Comparison of ENCODE assay signal across 11 cellular contexts in the genomic region with DNA sequence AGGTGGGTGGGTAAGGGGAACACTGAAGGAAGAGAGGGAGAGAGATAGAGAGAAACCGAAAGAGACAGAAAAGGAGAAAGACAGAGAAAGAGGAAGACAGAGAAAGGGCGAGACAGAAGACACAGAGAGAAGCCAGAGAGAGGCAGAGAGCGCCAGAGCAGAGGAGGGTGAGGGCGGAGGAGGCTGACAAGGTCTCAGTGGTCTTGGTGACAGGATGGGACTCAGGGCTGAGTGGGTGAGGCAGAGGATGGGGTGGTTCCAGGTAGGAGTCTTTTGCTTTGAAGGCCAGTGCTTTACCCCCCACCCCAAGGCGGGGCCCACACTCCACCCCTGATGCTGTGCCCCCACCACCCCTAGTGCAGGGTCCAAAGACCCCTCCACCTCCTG. TPM values are rescaled to one million over a fixed set of nuclear protein-coding genes. Genes with fewer than 3 reads are reported as not detected.
A peak's percentile ranks its signal among the peaks of the same experiment; 100 is the strongest.
DNase-seq lines count a peak whose midpoint lies in the region; ATAC-seq and TF ChIP-seq lines count a peak whose summit lies in the region.
"Had no signal": no experiment of that assay in that cellular context is flagged by ENCODE, and none has a peak within 500 bp of the region (broad histone marks: within the 10 kb centered on the region; RNA-seq: fewer than 3 reads in every experiment).

No MANE protein-coding gene starts in this region.

- POLR2A ChIA-PET in PC-3 (lab: Charles Lee; ENCODE audit: unreplicated experiment): no interaction called here

- H3K9me3 ChIP-seq in ES-I3 (ENCODE audit: control insufficient read depth, insufficient read depth, low read length) (no peaks in the 10 kb centered on the region), PC-3 (ENCODE audit: low read length) (no peaks in the 10 kb centered on the region), esophagus muscularis mucosa (no peaks in the 10 kb centered on the region), skeletal muscle tissue (ENCODE audit: control insufficient read depth in 3 of 3, low read length in 3 of 3) (no peaks in the 10 kb centered on the region)
- H3K9me3 ChIP-seq: HAP-1, neutrophil had no signal

- H3K27ac ChIP-seq in PC-3 (ENCODE audit: low read length): peak overlapping the region; percentile 95
- peak overlapping the region in 3 of 4 donors; percentile 72 to 79 (median 75) for H3K27ac ChIP-seq in esophagus muscularis mucosa (replicated peaks in 1 of 4)
- peak overlapping the region; percentile 66 for H3K27ac ChIP-seq in skeletal muscle tissue (ENCODE audit: low read depth, low read length)
- H3K27ac ChIP-seq: neutrophil had no signal

- peak overlapping the region; percentile 29; the same call in 1 of the 2 replicates for H3K9ac ChIP-seq in ES-I3 (ENCODE audit: low read depth, low read length)
- peak overlapping the region; percentile 80 for H3K9ac ChIP-seq in PC-3 (ENCODE audit: low read length)
- H3K9ac ChIP-seq in skeletal muscle tissue (ENCODE audit: low read depth in 1 of 3, low read length in 3 of 3): peak overlapping the region; percentile 33 to 69 (median 68)

- H2AFZ ChIP-seq in PC-3 (ENCODE audit: low read length): no peak overlapping the region

- no peaks in the 10 kb centered on the region for H3F3A ChIP-seq in PC-3 (ENCODE audit: low read length, unreplicated experiment)

- H3K4me1 ChIP-seq in ES-I3 (ENCODE audit: insufficient read depth, low read length): peaks cover 18% of the 10 kb centered on the region; the same call in 1 of the 2 replicates
- H3K4me1 ChIP-seq in PC-3 (ENCODE audit: insufficient read depth, low read length): peaks cover 40% of the 10 kb centered on the region
- H3K4me1 ChIP-seq in esophagus muscularis mucosa: peaks cover 16 to 48% (median 43%) of the 10 kb centered on the region in 4 donors
- peaks cover 26 to 40% (median 28%) of the 10 kb centered on the region in 3 donors for H3K4me1 ChIP-seq in skeletal muscle tissue (ENCODE audit: control insufficient read depth in 3 of 3, insufficient read depth in 3 of 3, low read length in 3 of 3)

- no peaks in the 10 kb centered on the region for H3K9me2 ChIP-seq in PC-3 (replicated peaks; ENCODE audit: low read length)

- 61% methylated on average over 5 of the region's 5 CpGs for WGBS in esophagus muscularis mucosa

- H3K4me2 ChIP-seq in PC-3 (ENCODE audit: low read length): peak overlapping the region; percentile 88

- DNase-seq in PC-3 (no peak), esophagus muscularis mucosa (ENCODE audit: extremely low spot score) (no peak), NCI-H1417 (lab: John Stamatoyannopoulos, UW) (no peak), head of caudate nucleus (no peak), NCI-H446 (lab: John Stamatoyannopoulos, UW) (no peak)
- DNase-seq: activated CD8-positive, alpha-beta memory T cell treated with anti-CD3 and anti-CD28 coated beads, Interleukin-2, amount 50 U/mL, for 4 hours had no signal

- TF ChIP-seq CTCF in PC-3 (conservative IDR thresholded peaks at IDR 0.05; ENCODE audit: low read depth, low read length): no peak
- TF ChIP-seq CTCF in esophagus muscularis mucosa (IDR thresholded peaks at IDR 0.05): no peak

- H4K20me1 ChIP-seq in PC-3 (ENCODE audit: low read length): no peaks in the 10 kb centered on the region

- no peak for ATAC-seq in PC-3
- no peak for ATAC-seq in GM18868 (IDR thresholded peaks at IDR 0.05; ENCODE audit: unreplicated experiment)

- BruUV-seq in PC-3 (replicated peaks; lab: Mats Ljungman, UMichigan): no TSS peak

- intact Hi-C loops in PC-3 (cut with micrococcal nuclease) (loop anchor here (10.0 kb wide), 1 partner anchor 154 kb away; a partner anchor contains a TSS), esophagus muscularis mucosa (cut with DNase I) (no loop called here), head of caudate nucleus (cut with DNase I) (no loop called here)

- H3K36me3 ChIP-seq in ES-I3 (ENCODE audit: insufficient read depth, low read length): no peaks in the 10 kb centered on the region
- H3K36me3 ChIP-seq in PC-3 (ENCODE audit: low read depth, low read length): no peaks in the 10 kb centered on the region
- no peaks in the 10 kb centered on the region for H3K36me3 ChIP-seq in esophagus muscularis mucosa
- no peaks in the 10 kb centered on the region for H3K36me3 ChIP-seq in skeletal muscle tissue (ENCODE audit: control insufficient read depth in 3 of 3, insufficient read depth in 3 of 3, low read length in 3 of 3)
- H3K36me3 ChIP-seq: HAP-1, neutrophil had no signal

- no peak for TF ChIP-seq EP300 in esophagus muscularis mucosa (IDR thresholded peaks at IDR 0.05)

- no peak for TF ChIP-seq POLR2A in esophagus muscularis mucosa (IDR thresholded peaks at IDR 0.05; ENCODE audit: low read depth)

- peaks cover 22% of the 10 kb centered on the region for H3K79me2 ChIP-seq in PC-3 (ENCODE audit: low read length)

- CTCF ChIA-PET in PC-3 (lab: Charles Lee): no interaction called here

- H3K4me3 ChIP-seq in PC-3 (ENCODE audit: low read length) (peak overlapping the region; percentile 62), esophagus muscularis mucosa (peak overlapping the region; percentile 48 to 55 (median 52)), skeletal muscle tissue (ENCODE audit: low read length in 3 of 3) (peak overlapping the region; percentile 51 to 67 (median 61))

- H3K27me3 ChIP-seq in PC-3 (ENCODE audit: low read length): no peaks in the 10 kb centered on the region
- H3K27me3 ChIP-seq in esophagus muscularis mucosa: no peaks in the 10 kb centered on the region
- H3K27me3 ChIP-seq in skeletal muscle tissue (ENCODE audit: control insufficient read depth in 3 of 3, insufficient read depth in 3 of 3, low read length in 3 of 3): no peaks in the 10 kb centered on the region
- H3K27me3 ChIP-seq: neutrophil had no signal

RNA-seq across cellular contexts. Expression of a gene that starts 1.1 kb away (rescaled TPM):
- 8.5 and 19.3 TPM in 2 replicates for total RNA-seq in PC-3 (2014; rRNA removed)
- 10 to 100 TPM; 12.0 to 24.8 (median 20.0) TPM for total RNA-seq in esophagus muscularis mucosa
- total RNA-seq in skeletal muscle tissue: 3.1 TPM

RNA-seq across cellular contexts. Expression of a gene that starts 55.3 kb away (rescaled TPM):
- 89.8 and 159 TPM in 2 replicates for total RNA-seq in PC-3 (2014; rRNA removed)
- 100 to 1,000 TPM in 2 of 4 donors, 10 to 100 TPM in 2; 64.8 to 128 (median 85.2) TPM for total RNA-seq in esophagus muscularis mucosa
- 54.3 TPM for total RNA-seq in skeletal muscle tissue

Comparison
In these comparisons a context has a peak if more than half of its experiments do, and no peak if none do; other contexts are left out.
1. H3K9ac ChIP-seq: peak in every context shown above with its lines; median percentile 80 in PC-3; 68 in skeletal muscle tissue; 29 in ES-I3.